ENCODE assay signal across 30 cellular contexts in genomic region chr18:45782662-45783061, GRCh38. TPM values are rescaled to one million over a fixed set of nuclear protein-coding genes. Genes with fewer than 3 reads are reported as not detected.
DNase-seq lines count a peak whose midpoint lies in the region; ATAC-seq, FAIRE-seq and TF ChIP-seq lines count a peak whose summit lies in the region.
"Had no signal": no experiment of that assay in that cellular context is flagged by ENCODE, and none has a peak within 500 bp of the region (broad histone marks: within the 10 kb centered on the region; RNA-seq: fewer than 3 reads in every experiment).

No MANE protein-coding gene starts in this region.

- DNase-seq in A549 (ENCODE audit: low read depth in 1 of 2, low spot score in 1 of 2) (no peak), epithelial cell of prostate (ENCODE audit: low read depth, low spot score) (no peak), NCI-H345 (lab: John Stamatoyannopoulos, UW) (no peak), A172 (ENCODE audit: low spot score) (no peak), mesendoderm (no peak)
- DNase-seq: CD4-positive, CD25-positive, alpha-beta regulatory T cell; DMS 273 treated with DMSO at 0.1 percent for 48 hours; dorsolateral prefrontal cortex; left ventricle myocardium superior; NCI-H2029 treated with DMSO at 0.1 percent for 48 hours; NCI-H446; Peyer's patch; SJCRH30; stimulated activated CD4-positive, alpha-beta T cell treated with anti-CD3 and anti-CD28 coated beads, Interleukin-1b, Interleukin-23, amount 100 ng/mL, for 48 hours; T-helper 17 cell had no signal

- no peak for TF ChIP-seq RAD21 in A549 (conservative IDR thresholded peaks at IDR 0.05 in 1 of 2, IDR thresholded peaks at IDR 0.05 in 1 of 2)

- H3K27me3 ChIP-seq in mesendoderm (ENCODE audit: insufficient read depth, low read length, poor library complexity): no peaks in the 10 kb centered on the region
- H3K27me3 ChIP-seq: ascending aorta, Peyer's patch, SJCRH30, suprapubic skin had no signal

- no peak for TF ChIP-seq CTCF in A549 (IDR thresholded peaks at IDR 0.05)

- H3K4me3 ChIP-seq in A549: no peak overlapping the region
- no peak overlapping the region for H3K4me3 ChIP-seq in mesendoderm (ENCODE audit: low read length)
- H3K4me3 ChIP-seq: ascending aorta, dorsolateral prefrontal cortex, Peyer's patch, SJCRH30, suprapubic skin had no signal

- no peak for TF ChIP-seq POLR2A in A549 (IDR thresholded peaks at IDR 0.05; ENCODE audit: low read length)

- H4K5ac ChIP-seq in mesendoderm (ENCODE audit: low read length): no peak overlapping the region

- H3K4me2 ChIP-seq in A549 (no peak overlapping the region), mesendoderm (ENCODE audit: low read length) (no peak overlapping the region)

- peaks cover 14% of the 10 kb centered on the region; the same call in 2 of the 3 replicates for H3K4me1 ChIP-seq in A549
- peaks cover 7% of the 10 kb centered on the region for H3K4me1 ChIP-seq in mesendoderm (ENCODE audit: control insufficient read depth, low read depth, low read length)
- H3K4me1 ChIP-seq: ascending aorta, Peyer's patch, SJCRH30, suprapubic skin had no signal

- no peaks in the 10 kb centered on the region for H3K79me1 ChIP-seq in mesendoderm (ENCODE audit: low read length)

- POLR2A ChIA-PET in A549 (lab: Yijun Ruan, JAX): no interaction called here

- ATAC-seq in A549 (no peak), GM18868 (IDR thresholded peaks at IDR 0.05; ENCODE audit: unreplicated experiment) (peak; percentile 88), HG03378 (IDR thresholded peaks at IDR 0.05; ENCODE audit: unreplicated experiment) (peak; percentile 62), HG03108 (IDR thresholded peaks at IDR 0.05; ENCODE audit: unreplicated experiment) (no peak)
- ATAC-seq: activated T-helper 17 cell treated with anti-CD3 and anti-CD28 coated beads, Interleukin-2, amount 50 U/mL, for 72 hours; left ventricle myocardium superior; stimulated activated memory B cell treated with anti-CD40 and anti-IgM and Interleukin-4, amounts not matched to agents 10 μg/mL and 1 μg/mL and 100 μg/mL, for 72 hours; T-helper 17 cell had no signal

- no peak overlapping the region for H3K23ac ChIP-seq in mesendoderm (ENCODE audit: low read length)

- H3K27ac ChIP-seq in A549 (peak overlapping the region; percentile 14 to 62; a peak in 2 of 6 replicates), epithelial cell of prostate (peak overlapping the region; percentile 26), mesendoderm (ENCODE audit: low read depth, low read length) (no peak overlapping the region)
- H3K27ac ChIP-seq: ascending aorta, dorsolateral prefrontal cortex, Peyer's patch, SJCRH30, suprapubic skin had no signal

- CTCF ChIA-PET in A549 (lab: Yijun Ruan, JAX): no interaction called here

- H2BK15ac ChIP-seq in mesendoderm (replicated peaks; ENCODE audit: low read depth): no peak overlapping the region

- no peak overlapping the region for H3K18ac ChIP-seq in mesendoderm (ENCODE audit: low read length)

- H3K9ac ChIP-seq in mesendoderm (ENCODE audit: low read length): no peak overlapping the region

- H3K9me3 ChIP-seq in A549: no peaks in the 10 kb centered on the region
- H3K9me3 ChIP-seq: ascending aorta, Peyer's patch, SJCRH30, suprapubic skin had no signal

- H2AK5ac ChIP-seq in mesendoderm (ENCODE audit: low read length): no peak overlapping the region

- no peak for FAIRE-seq in A549 (lab: Jason Lieb, UNC)
- FAIRE-seq: endothelial cell of umbilical vein, GM19239, H54, HTR-8/SVneo, urothelium cell line had no signal

- no peak overlapping the region for H3K4ac ChIP-seq in mesendoderm (ENCODE audit: low read depth, low read length)

- no CpG with 5 or more reads among the region's 1 CpG for WGBS in A549 (ENCODE audit: missing lambda C conversion rate)
- WGBS in mesendoderm (ENCODE audit: extremely low coverage, insufficient coverage, low lambda C conversion rate): no CpG with 5 or more reads among the region's 1 CpG

- H2BK120ac ChIP-seq in mesendoderm (ENCODE audit: low read depth, low read length): no peak overlapping the region

- no peaks in the 10 kb centered on the region for H3K79me2 ChIP-seq in mesendoderm (ENCODE audit: control insufficient read depth, insufficient read depth, low read length)

- no peak overlapping the region for H3K56ac ChIP-seq in mesendoderm (ENCODE audit: low read length)

- no peak for TF ChIP-seq EP300 in A549 (IDR thresholded peaks at IDR 0.05)

- H4K8ac ChIP-seq in mesendoderm (ENCODE audit: low read depth, low read length): no peak overlapping the region

- H3K36me3 ChIP-seq in mesendoderm (ENCODE audit: control insufficient read depth, insufficient read depth, low read length): no peaks in the 10 kb centered on the region
- H3K36me3 ChIP-seq: ascending aorta, Peyer's patch, SJCRH30, suprapubic skin had no signal

- H2BK5ac ChIP-seq in mesendoderm (ENCODE audit: low read length): no peak overlapping the region

TF ChIP-seq in A549, 52 proteins besides CTCF, POLR2A, EP300 and RAD21 (continues in another document):
- TF ChIP-seq ELK1 (IDR thresholded peaks at IDR 0.05; ENCODE audit: low read depth, low read length) (no peak), REST (IDR thresholded peaks at IDR 0.05) (no peak), KDM5A (IDR thresholded peaks at IDR 0.05) (no peak), NPAS2 (CRISPR knock-in tag; IDR thresholded peaks at IDR 0.05; ENCODE audit: borderline replicate concordance) (no peak), GATA3 (IDR thresholded peaks at IDR 0.05; ENCODE audit: borderline replicate concordance) (no peak), BCL3 (IDR thresholded peaks at IDR 0.05) (no peak)

RNA-seq across cellular contexts. Expression of gene SIGLEC15, which starts 42.8 kb away (rescaled TPM):
- polyA plus RNA-seq in A549 (2011; rRNA removed) (not detected in 2 replicates), A549 (2017; fragmentation: RNase III; extraction: RNeasy Plus Mini Kit Qiagen cat#74134 plus additional on column Dnase treatment) (not detected in 3 replicates)
- polyA plus RNA-seq in A549 (2012; cell fraction: cytosol; rRNA removed): 0.01 TPM in 1 of 2 replicates, not detected in the other
- polyA plus RNA-seq in A549 (2012; cell fraction: nucleus; rRNA removed): 0.02 and 0.04 TPM in 2 replicates
- not detected in 2 replicates for polyA minus RNA-seq in A549 (2011; rRNA and poly(A)+ RNA removed)
- 0.07 and 0.12 TPM in 2 replicates for total RNA-seq in A172 (2014; rRNA removed; shearing (Covaris generic))
- 0.17 TPM for polyA plus RNA-seq in mesendoderm (2013, experiment 1 of 2)
- 0.21 TPM for polyA plus RNA-seq in mesendoderm (2013, experiment 2 of 2)
- total RNA-seq: activated T-helper 17 cell treated with anti-CD3 and anti-CD28 coated beads, Interleukin-2, amount 50 U/mL, for 72 hours; ascending aorta; CD4-positive, CD25-positive, alpha-beta regulatory T cell; endothelial cell of umbilical vein; G401; progenitor cell of endocrine pancreas; skeletal muscle tissue; T-helper 17 cell had no signal
- polyA plus RNA-seq: endothelial cell of umbilical vein had no signal

RNA-seq across cellular contexts. Expression of gene SLC14A1, which starts 58.7 kb away (rescaled TPM):
- polyA plus RNA-seq in A549 (2011; rRNA removed) (0.23 and 0.41 TPM in 2 replicates), A549 (2017; fragmentation: RNase III; extraction: RNeasy Plus Mini Kit Qiagen cat#74134 plus additional on column Dnase treatment) (not detected in 3 replicates)
- polyA plus RNA-seq in A549 (2012; cell fraction: cytosol; rRNA removed): 0.05 and 0.08 TPM in 2 replicates
- 0.18 and 0.30 TPM in 2 replicates for polyA plus RNA-seq in A549 (2012; cell fraction: nucleus; rRNA removed)
- 0.68 and 1.2 TPM in 2 replicates for polyA minus RNA-seq in A549 (2011; rRNA and poly(A)+ RNA removed)
- 1.6 TPM in 1 of 2 replicates, not detected in the other for total RNA-seq in A172 (2014; rRNA removed; shearing (Covaris generic))
- polyA plus RNA-seq in mesendoderm (2013, experiment 1 of 2): 0.14 TPM
- polyA plus RNA-seq in mesendoderm (2013, experiment 2 of 2): 0.03 TPM
- total RNA-seq: endothelial cell of umbilical vein, G401, SJCRH30 had no signal
- polyA plus RNA-seq: endothelial cell of umbilical vein had no signal

Comparison
In these comparisons a context has a peak if more than half of its experiments do, and no peak if none do; other contexts are left out.
1. ATAC-seq: peak in GM18868 (single experiment) and HG03378 (single experiment); none in A549 (0 of 2) and HG03108 (single experiment).